In the genomic region with DNA sequence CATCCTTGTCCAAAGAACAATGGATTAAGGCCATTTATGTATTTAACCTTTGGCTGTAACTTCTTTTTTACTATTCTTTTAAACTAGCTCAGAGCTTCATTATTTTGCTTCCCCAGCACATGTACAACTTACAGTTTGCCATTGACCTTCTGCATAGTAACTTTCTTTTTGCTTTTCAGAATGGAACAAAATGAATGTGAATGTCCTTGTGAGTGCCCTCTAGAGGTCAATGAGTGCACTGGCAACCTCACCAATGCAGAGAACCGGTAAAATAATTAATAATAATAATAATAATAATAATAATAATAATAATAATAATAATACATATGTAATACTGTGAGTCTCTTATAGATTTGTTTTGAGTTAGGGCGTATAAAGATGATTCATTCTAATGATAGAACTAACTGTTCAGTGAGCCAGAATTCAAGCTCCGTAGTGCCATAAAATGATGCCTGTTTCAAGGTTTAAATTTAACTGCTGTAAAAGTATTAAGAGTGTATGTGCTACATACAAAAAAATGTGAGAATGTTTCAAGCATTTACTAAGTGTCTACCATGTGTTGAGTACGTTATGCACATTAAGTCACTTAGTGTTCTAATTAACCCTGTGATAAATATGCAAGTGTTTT, we compare ENCODE assay signal across 8 cellular contexts.
A peak's percentile ranks its signal among the peaks of the same experiment; 100 is the strongest.
DNase-seq lines count a peak whose midpoint lies in the region; ATAC-seq and TF ChIP-seq lines count a peak whose summit lies in the region.

No MANE protein-coding gene starts in this region.

- ATAC-seq in left cardiac atrium = no peak

- H2AFZ ChIP-seq in OCI-LY3 (ENCODE audit: low read depth, low read length) = no peak overlapping the region

- H3K27me3 ChIP-seq in cardiac muscle cell (no peaks in the 10 kb centered on the region), OCI-LY3 (ENCODE audit: low read depth, low read length) (no peaks in the 10 kb centered on the region), esophagus muscularis mucosa (no peaks in the 10 kb centered on the region), spleen (replicated peaks in 1 of 7) (no peaks in the 10 kb centered on the region)

- H3K9ac ChIP-seq in OCI-LY3 (ENCODE audit: low read length) = no peak overlapping the region

- H3K79me2 ChIP-seq in OCI-LY3 (ENCODE audit: low read length) = no peaks in the 10 kb centered on the region

- 64% methylated on average over 4 of the region's 4 CpGs for WGBS in esophagus muscularis mucosa
- 61 to 69% (median 66%) methylated on average over 4 of the region's 4 CpGs for WGBS in spleen, 5 donors

- H3K9me3 ChIP-seq in cardiac muscle cell (ENCODE audit: low read depth) (no peaks in the 10 kb centered on the region), OCI-LY3 (ENCODE audit: insufficient read depth, low read length) (no peaks in the 10 kb centered on the region), esophagus muscularis mucosa (no peaks in the 10 kb centered on the region), spleen (no peaks in the 10 kb centered on the region)

- DNase-seq in cardiac muscle cell (ENCODE audit: low read depth in 1 of 2, low spot score in 1 of 2) (peak; percentile 50), left cardiac atrium (no peak), esophagus muscularis mucosa (ENCODE audit: extremely low spot score) (no peak), spleen (no peak), islet precursor cell (no peak), DMS153 (lab: John Stamatoyannopoulos, UW) (no peak)
- no peak for DNase-seq in activated effector memory CD4-positive, alpha-beta T cell treated with Interleukin-2 at 50 U/mL for 16 hours

- H3K4me2 ChIP-seq in OCI-LY3 (ENCODE audit: low read length) = no peak overlapping the region

- peaks cover 72% of the 10 kb centered on the region for H3K36me3 ChIP-seq in cardiac muscle cell
- H3K36me3 ChIP-seq in OCI-LY3 (replicated peaks; ENCODE audit: low read depth, low read length) = no peaks in the 10 kb centered on the region
- peaks cover 0 to 47% (median 13%) of the 10 kb centered on the region in 4 donors for H3K36me3 ChIP-seq in esophagus muscularis mucosa
- H3K36me3 ChIP-seq in spleen = peaks cover 0 to 28% (median 3%) of the 10 kb centered on the region in 6 donors

- H3K4me3 ChIP-seq in cardiac muscle cell = no peak overlapping the region
- no peak overlapping the region for H3K4me3 ChIP-seq in OCI-LY3 (ENCODE audit: low read length)
- H3K4me3 ChIP-seq in esophagus muscularis mucosa = no peak overlapping the region
- no peak overlapping the region for H3K4me3 ChIP-seq in spleen

- intact Hi-C loops in left cardiac atrium (cut with DNase I) = loop anchor here (5.0 to 10.0 kb wide), 4 partner anchors 204 to 411 kb away; a partner anchor contains a TSS
- intact Hi-C loops in esophagus muscularis mucosa (cut with DNase I) = loop anchor here (5.0 kb wide), 2 partner anchors 204 to 409 kb away; a partner anchor contains a TSS
- intact Hi-C loops in spleen (cut with DNase I; ENCODE audit: low total_unique reads) = loop anchor here (10.0 kb wide), 1 partner anchor 201 kb away; a partner anchor contains a TSS

- TF ChIP-seq CTCF in cardiac muscle cell (IDR thresholded peaks at IDR 0.05; ENCODE audit: low read depth, low read length) (peak; percentile 75), OCI-LY3 (IDR thresholded peaks at IDR 0.05; ENCODE audit: low read depth, low read length) (peak; percentile 40), esophagus muscularis mucosa (IDR thresholded peaks at IDR 0.05) (peak; percentile 45 to 76 (median 70)), spleen (IDR thresholded peaks at IDR 0.05 in 8 of 11, conservative IDR thresholded peaks at IDR 0.05 in 3 of 11) (peak in 8 of 11 experiments; percentile 32 to 71 (median 67))

- TF ChIP-seq EP300 in esophagus muscularis mucosa (IDR thresholded peaks at IDR 0.05) = no peak

- H3K27ac ChIP-seq in cardiac muscle cell (no peak overlapping the region), OCI-LY3 (ENCODE audit: low read length) (no peak overlapping the region), esophagus muscularis mucosa (replicated peaks in 1 of 4) (no peak overlapping the region), spleen (no peak overlapping the region)

- H4K20me1 ChIP-seq in OCI-LY3 (ENCODE audit: insufficient read depth, low read length) = no peaks in the 10 kb centered on the region

- TF ChIP-seq POLR2A in esophagus muscularis mucosa (IDR thresholded peaks at IDR 0.05; ENCODE audit: low read depth) = no peak
- TF ChIP-seq POLR2A in spleen (IDR thresholded peaks at IDR 0.05) = no peak

- peaks cover 17% of the 10 kb centered on the region for H3K4me1 ChIP-seq in cardiac muscle cell (ENCODE audit: low read depth)
- no peaks in the 10 kb centered on the region for H3K4me1 ChIP-seq in OCI-LY3 (ENCODE audit: low read length)
- H3K4me1 ChIP-seq in esophagus muscularis mucosa = no peaks in the 10 kb centered on the region
- no peaks in the 10 kb centered on the region for H3K4me1 ChIP-seq in spleen

Comparison
In these comparisons a context has a peak if more than half of its experiments do, and no peak if none do; other contexts are left out.
1. DNase-seq: peak in cardiac muscle cell (2 of 2); none in left cardiac atrium (single experiment), esophagus muscularis mucosa (single experiment), spleen (single experiment), islet precursor cell (single experiment), activated effector memory CD4-positive, alpha-beta T cell treated with Interleukin-2 at 50 U/mL for 16 hours (single experiment) and DMS153 (single experiment).
2. Peak in every context shown above with its lines, with median percentiles within 50 percentile points of each other: CTCF ChIP-seq.